Comparison of ENCODE assay signal across 9 cellular contexts in the genomic region with DNA sequence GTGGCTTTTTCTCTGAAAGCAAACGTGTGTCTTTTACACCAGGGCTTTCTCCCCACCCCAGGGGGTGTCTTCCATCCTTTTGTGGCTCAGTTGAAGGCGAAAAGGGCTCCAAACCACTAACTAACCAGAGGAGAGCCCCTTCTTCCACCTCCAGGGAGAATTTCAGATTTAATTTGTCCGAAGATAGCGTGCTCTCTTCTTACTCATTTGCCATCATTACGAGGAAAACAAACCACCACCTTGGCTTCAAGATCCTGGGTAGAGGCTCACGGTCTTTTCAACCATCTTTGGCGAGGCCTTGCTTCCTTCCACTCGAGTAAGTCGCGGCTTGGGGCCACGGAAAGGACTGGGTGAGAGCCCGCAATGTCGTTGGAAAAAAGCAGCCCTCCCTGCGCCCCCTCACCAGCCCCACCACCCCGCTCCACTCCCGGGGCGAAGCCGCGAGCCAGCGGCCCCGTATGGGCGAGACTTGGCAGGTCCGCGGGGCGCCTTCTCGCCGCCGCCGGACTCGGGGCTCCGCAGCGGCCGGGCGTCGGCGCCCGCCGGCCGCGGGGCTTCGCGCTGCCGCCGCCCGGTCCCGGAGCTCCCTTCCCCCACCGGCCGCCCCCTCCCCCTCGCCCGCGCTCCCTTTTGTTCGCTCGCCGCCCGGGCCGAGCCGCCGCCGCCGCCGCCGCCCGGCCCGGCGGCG. TPM values are rescaled to one million over a fixed set of nuclear protein-coding genes. Genes with fewer than 3 reads are reported as not detected.
DNase-seq lines count a peak whose midpoint lies in the region; ATAC-seq, FAIRE-seq and TF ChIP-seq lines count a peak whose summit lies in the region.
"Had no signal": no experiment of that assay in that cellular context is flagged by ENCODE, and none has a peak within 500 bp of the region (broad histone marks: within the 10 kb centered on the region; RNA-seq: fewer than 3 reads in every experiment).

No MANE protein-coding gene starts in this region.

- WGBS in pancreas, 2 donors, result 22 to 35% methylated on average over 36 to 64 of the region's 66 CpGs

- no peak for TF ChIP-seq CTCF in MM.1S (IDR thresholded peaks at IDR 0.05; ENCODE audit: low read length)
- TF ChIP-seq CTCF in pancreas (IDR thresholded peaks at IDR 0.05), result no peak

- peak overlapping the region; percentile 54; the same call in 1 of the 2 replicates for H3K9ac ChIP-seq in MM.1S (ENCODE audit: low read length)

- FAIRE-seq in pancreas (lab: Jason Lieb, UNC), result no peak

- H3K27ac Mint-ChIP-seq in activated naive CD4-positive, alpha-beta T cell treated with anti-CD3 and anti-CD28 coated beads, Interleukin-2, amount 10 ng/mL, durations not matched to agents 7 days and 5 days, result peak overlapping the region; percentile 9

- no peaks in the 10 kb centered on the region for H3K79me2 ChIP-seq in MM.1S (ENCODE audit: low read length)

- DNase-seq in A172 (ENCODE audit: low spot score), result peak; percentile 1
- DNase-seq in MM.1S, result peak; percentile 11
- DNase-seq in activated naive CD4-positive, alpha-beta T cell treated with anti-CD3 and anti-CD28 coated beads, Interleukin-2, amount 10 ng/mL, durations not matched to agents 7 days and 5 days, result no peak
- peak; percentile 19 for DNase-seq in glomerular visceral epithelial cell (ENCODE audit: extremely low spot score)
- peak in 1 of 6 donors; percentile 67 for DNase-seq in pancreas
- no peak for DNase-seq in islet precursor cell
- no peak for DNase-seq in epidermal melanocyte (ENCODE audit: insufficient read length, low spot score)

- CTCF ChIA-PET in activated naive CD4-positive, alpha-beta T cell treated with anti-CD3 and anti-CD28 coated beads, Interleukin-2, amount 10 ng/mL, durations not matched to agents 7 days and 5 days (lab: Charles Lee), result no interaction called here

- H3K36me3 ChIP-seq in MM.1S (replicated peaks; ENCODE audit: insufficient read depth, low read length), result no peaks in the 10 kb centered on the region
- no peaks in the 10 kb centered on the region for H3K36me3 ChIP-seq in pancreas
- H3K36me3 ChIP-seq: neutrophil had no signal

- H3K4me2 ChIP-seq in MM.1S (ENCODE audit: low read depth, low read length), result peak overlapping the region; percentile 77

- H3K27me3 ChIP-seq in MM.1S (replicated peaks; ENCODE audit: insufficient read depth, low read length) (no peaks in the 10 kb centered on the region; the same call in 1 of the 2 replicates), pancreas (no peaks in the 10 kb centered on the region)

- H4K20me1 ChIP-seq in MM.1S (ENCODE audit: insufficient read depth, low read length), result no peaks in the 10 kb centered on the region

- H3K9me3 Mint-ChIP-seq in activated naive CD4-positive, alpha-beta T cell treated with anti-CD3 and anti-CD28 coated beads, Interleukin-2, amount 10 ng/mL, durations not matched to agents 7 days and 5 days, result no peaks in the 10 kb centered on the region

- intact Hi-C loops in pancreas (cut with DNase I), result no loop called here

- H2AFZ ChIP-seq in MM.1S (ENCODE audit: low read length), result peak overlapping the region; percentile 75

- H3F3A ChIP-seq in MM.1S (ENCODE audit: insufficient read depth, low read length), result 0 out of 2 replicates have a peak, but pooled peaks cover 3% of the 10 kb centered on the region

- H3K9me3 ChIP-seq in MM.1S (replicated peaks; ENCODE audit: insufficient read depth, low read length) (no peaks in the 10 kb centered on the region), pancreas (no peaks in the 10 kb centered on the region)
- H3K9me3 ChIP-seq: neutrophil had no signal

- H3K4me3 Mint-ChIP-seq in activated naive CD4-positive, alpha-beta T cell treated with anti-CD3 and anti-CD28 coated beads, Interleukin-2, amount 10 ng/mL, durations not matched to agents 7 days and 5 days, result peak overlapping the region; percentile 45

- H3K4me1 Mint-ChIP-seq in activated naive CD4-positive, alpha-beta T cell treated with anti-CD3 and anti-CD28 coated beads, Interleukin-2, amount 10 ng/mL, durations not matched to agents 7 days and 5 days, result peaks cover 9% of the 10 kb centered on the region

- H3K27me3 Mint-ChIP-seq in activated naive CD4-positive, alpha-beta T cell treated with anti-CD3 and anti-CD28 coated beads, Interleukin-2, amount 10 ng/mL, durations not matched to agents 7 days and 5 days, result peaks cover 86% of the 10 kb centered on the region

- H3K4me3 ChIP-seq in GM08714 (ENCODE audit: low read length) (peak overlapping the region; percentile 5; the same call in 1 of the 2 replicates), MM.1S (ENCODE audit: low read length) (peak overlapping the region; percentile 32; the same call in 1 of the 2 replicates), pancreas (peak overlapping the region in 2 of 4 donors; percentile 20 to 31)

- no peaks in the 10 kb centered on the region for H3K9me2 ChIP-seq in MM.1S (replicated peaks; ENCODE audit: insufficient read depth, low read length)

- no peak overlapping the region for H3K27ac ChIP-seq in MM.1S (ENCODE audit: low read length)
- H3K27ac ChIP-seq in pancreas, result peak overlapping the region; percentile 8 to 75 (median 58)
- H3K27ac ChIP-seq: neutrophil had no signal

- peak in 2 of 4 donors; percentile 8 to 14 for ATAC-seq in pancreas

- H3K4me1 ChIP-seq in MM.1S (ENCODE audit: low read length), result 0 out of 2 replicates have a peak, but pooled peaks cover 3% of the 10 kb centered on the region
- H3K4me1 ChIP-seq in pancreas, result no peaks in the 10 kb centered on the region

- no peaks in the 10 kb centered on the region for H3K36me3 Mint-ChIP-seq in activated naive CD4-positive, alpha-beta T cell treated with anti-CD3 and anti-CD28 coated beads, Interleukin-2, amount 10 ng/mL, durations not matched to agents 7 days and 5 days

RNA-seq across cellular contexts. Expression of a gene that starts 1.7 kb away (rescaled TPM):
- 12.2 and 13.5 TPM in 2 replicates for total RNA-seq in A172 (2014; rRNA removed; shearing (Covaris generic))
- total RNA-seq in pancreas, result 10 to 100 TPM in 2 of 6 donors, 1 to 10 TPM in 4; 6.3 to 21.2 (median 8.8) TPM
- 10 to 100 TPM in 1 of 2 donors, 1 to 10 TPM in 1; 5.7 to 11.8 TPM for polyA plus RNA-seq in pancreas

Comparison
In these comparisons a context has a peak if more than half of its experiments do, and no peak if none do; other contexts are left out.
1. DNase-seq: peak in A172 (single experiment), MM.1S (single experiment) and glomerular visceral epithelial cell (single experiment); none in activated naive CD4-positive, alpha-beta T cell treated with anti-CD3 and anti-CD28 coated beads, Interleukin-2, amount 10 ng/mL, durations not matched to agents 7 days and 5 days (single experiment), islet precursor cell (single experiment) and epidermal melanocyte (single experiment).